In genomic region chr5:57174850-57175525, GRCh38 we compare ENCODE assay signal across 8 cellular contexts. TPM values are rescaled to one million over a fixed set of nuclear protein-coding genes. Genes with fewer than 3 reads are reported as not detected.
DNase-seq lines count a peak whose midpoint lies in the region; ATAC-seq and TF ChIP-seq lines count a peak whose summit lies in the region.

No MANE protein-coding gene starts in this region.

- intact Hi-C loops in esophagus muscularis mucosa (cut with DNase I) = loop anchor here (1.0 to 5.0 kb wide), 2 partner anchors 42 to 265 kb away; no protein-coding TSS in a partner anchor

- H3K79me2 ChIP-seq in parathyroid adenoma = peaks cover 35% of the 10 kb centered on the region

- peak overlapping the region; percentile 96 for H3K9ac ChIP-seq in parathyroid adenoma

- H2AFZ ChIP-seq in parathyroid adenoma = peak overlapping the region; percentile 98

- TF ChIP-seq EP300 in esophagus muscularis mucosa (IDR thresholded peaks at IDR 0.05) = no peak

- no peak for TF ChIP-seq CTCF in esophagus muscularis mucosa (IDR thresholded peaks at IDR 0.05)
- TF ChIP-seq CTCF in parathyroid adenoma (IDR thresholded peaks at IDR 0.05) = no peak

- no peaks in the 10 kb centered on the region for H3K27me3 ChIP-seq in SJCRH30
- H3K27me3 ChIP-seq in esophagus muscularis mucosa = no peaks in the 10 kb centered on the region
- no peaks in the 10 kb centered on the region for H3K27me3 ChIP-seq in parathyroid adenoma (ENCODE audit: control insufficient read depth, insufficient read depth, low read length)

- peak overlapping the region; percentile 94 for H3K27ac ChIP-seq in SJCRH30
- H3K27ac ChIP-seq in esophagus muscularis mucosa (replicated peaks in 1 of 4) = peak overlapping the region; percentile 97 to 100 (median 98)
- peak overlapping the region; percentile 99 for H3K27ac ChIP-seq in parathyroid adenoma

- peak overlapping the region; percentile 82 for H3K4me2 ChIP-seq in parathyroid adenoma (ENCODE audit: low read length)

- DNase-seq in NCI-H1105 treated with DMSO at 0.1 percent for 48 hours (lab: John Stamatoyannopoulos, UW) (peak; percentile 3), NCI-H1105 (lab: John Stamatoyannopoulos, UW) (no peak), SJCRH30 (peak in 1 of 2 experiments; percentile 24), esophagus muscularis mucosa (ENCODE audit: extremely low spot score) (no peak), hippocampal formation (lab: John Stamatoyannopoulos, UW) (no peak)

- H3K9me3 ChIP-seq in SJCRH30 (replicated peaks) (no peaks in the 10 kb centered on the region), esophagus muscularis mucosa (no peaks in the 10 kb centered on the region), parathyroid adenoma (ENCODE audit: control insufficient read depth, low read length) (no peaks in the 10 kb centered on the region)

- H3K36me3 ChIP-seq in SJCRH30 = peaks cover 32% of the 10 kb centered on the region
- no peaks in the 10 kb centered on the region for H3K36me3 ChIP-seq in esophagus muscularis mucosa
- no peaks in the 10 kb centered on the region for H3K36me3 ChIP-seq in parathyroid adenoma (ENCODE audit: control insufficient read depth, insufficient read depth, low read length)

- no peak for TF ChIP-seq POLR2A in esophagus muscularis mucosa (IDR thresholded peaks at IDR 0.05; ENCODE audit: low read depth)

- H3K4me1 ChIP-seq in SJCRH30 (peaks cover 12% of the 10 kb centered on the region), esophagus muscularis mucosa (peaks cover 31 to 51% (median 49%) of the 10 kb centered on the region in 4 donors), parathyroid adenoma (peaks cover 13% of the 10 kb centered on the region)

- under 1% methylated on average over 11 of the region's 11 CpGs for WGBS in esophagus muscularis mucosa

- ATAC-seq in GM19324 (IDR thresholded peaks at IDR 0.05; ENCODE audit: low FRiP score, unreplicated experiment) = no peak
- no peak for ATAC-seq in GM18502 (IDR thresholded peaks at IDR 0.05; ENCODE audit: poor library complexity, unreplicated experiment)

- H3K4me3 ChIP-seq in SJCRH30 (peak overlapping the region; percentile 82), esophagus muscularis mucosa (peak overlapping the region; percentile 82 to 99 (median 92)), parathyroid adenoma (ENCODE audit: low read depth, low read length) (peak overlapping the region; percentile 99)

RNA-seq across cellular contexts. Expression of gene GPBP1, which starts 1.1 kb away (rescaled TPM):
- total RNA-seq in SJCRH30 (2014; rRNA removed; shearing (Covaris generic)) = 99.9 and 106 TPM in 2 replicates
- total RNA-seq in esophagus muscularis mucosa = 10 to 100 TPM; 41.8 to 54.0 (median 48.6) TPM
